10 cellular contexts compared by ENCODE assay signal in the genomic region with DNA sequence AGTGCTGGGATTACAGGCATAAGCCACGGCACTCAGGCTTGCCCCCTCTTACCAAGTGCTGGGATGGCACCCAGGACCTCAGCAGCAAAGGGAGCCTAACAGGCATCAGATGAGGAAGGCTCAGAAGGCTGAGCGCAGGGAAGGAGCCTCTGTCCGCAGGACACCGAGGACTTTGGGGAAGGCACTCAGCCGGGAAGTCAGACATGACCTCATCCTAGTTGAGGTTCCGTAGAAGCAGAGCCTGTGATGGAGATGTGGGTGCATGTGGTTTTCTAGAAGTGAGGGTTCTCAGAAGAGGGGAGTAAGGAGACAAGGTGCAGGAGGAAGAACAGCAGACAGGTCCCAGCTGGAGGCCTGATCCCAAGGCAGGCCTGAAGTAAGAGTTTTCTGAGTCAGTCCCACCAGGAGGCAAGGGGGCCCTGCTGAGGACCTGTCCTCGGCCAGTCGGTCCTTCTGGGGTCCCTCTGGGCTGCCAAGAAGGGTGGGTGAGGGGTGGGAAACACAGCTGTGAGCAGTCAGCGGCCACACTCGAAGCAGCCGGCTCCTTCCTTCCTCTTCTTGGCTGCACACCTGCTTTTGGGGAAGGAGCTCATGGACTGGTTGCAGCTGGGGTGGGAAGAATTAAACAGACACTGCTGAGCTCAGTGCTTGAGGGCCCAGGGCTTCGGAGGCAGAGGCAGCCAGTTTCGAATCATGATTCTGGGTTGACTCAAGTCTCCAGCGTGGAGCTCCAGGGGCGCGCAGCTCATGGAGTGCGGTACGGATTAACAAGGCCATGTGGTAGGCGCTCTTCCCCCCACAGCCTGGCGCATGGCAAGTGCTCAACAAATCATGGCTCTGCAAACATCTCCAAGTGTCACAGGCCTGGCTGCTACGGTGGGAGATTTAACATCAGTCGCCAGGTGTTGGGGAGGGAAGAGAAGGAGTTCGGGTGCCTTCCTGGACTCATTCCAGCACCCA. TPM values are rescaled to one million over a fixed set of nuclear protein-coding genes. Genes with fewer than 3 reads are reported as not detected.
DNase-seq lines count a peak whose midpoint lies in the region; ATAC-seq and TF ChIP-seq lines count a peak whose summit lies in the region.
"Had no signal": no experiment of that assay in that cellular context is flagged by ENCODE, and none has a peak within 500 bp of the region (broad histone marks: within the 10 kb centered on the region; RNA-seq: fewer than 3 reads in every experiment).

No MANE protein-coding gene starts in this region.

- H3K4me1 Mint-ChIP-seq in activated T-cell treated with anti-CD3 and anti-CD28 coated beads, Interleukin-2, amount 50 U/mL, for 72 hours (ENCODE audit: low read depth) = peaks cover 51% of the 10 kb centered on the region
- H3K4me1 Mint-ChIP-seq in activated naive CD8-positive, alpha-beta T cell treated with anti-CD3 and anti-CD28 coated beads, Interleukin-2, amount 50 U/mL, for 24 hours = peaks cover 47% of the 10 kb centered on the region

- peak overlapping the region; percentile 62 for H3K27ac ChIP-seq in lower lobe of right lung

- ATAC-seq in activated T-cell treated with anti-CD3 and anti-CD28 coated beads, Interleukin-2, amount 50 U/mL, for 72 hours (replicated peaks in 1 of 2) = peak; percentile 15 to 55
- ATAC-seq in activated naive CD8-positive, alpha-beta T cell treated with anti-CD3 and anti-CD28 coated beads, Interleukin-2, amount 50 U/mL, for 24 hours = peak; percentile 30
- ATAC-seq in lower lobe of right lung (peak; percentile 42 to 68), GM19035 (IDR thresholded peaks at IDR 0.05; ENCODE audit: unreplicated experiment) (no peak), HG03354 (IDR thresholded peaks at IDR 0.05; ENCODE audit: poor library complexity, severe bottlenecking, unreplicated experiment) (no peak)

- no peaks in the 10 kb centered on the region for H3K36me3 ChIP-seq in lower lobe of right lung

- TF ChIP-seq CTCF in lower lobe of right lung (IDR thresholded peaks at IDR 0.05) = no peak

- intact Hi-C loops in lower lobe of right lung (cut with DNase I) = no loop called here

- DNase-seq in activated T-cell treated with anti-CD3 and anti-CD28 coated beads, Interleukin-2, amount 50 U/mL, for 72 hours = peak in 1 of 2 donors; percentile 7
- DNase-seq in activated T-cell treated with anti-CD3 and anti-CD28 coated beads, Interleukin-2, amount 50 U/mL, for 48 hours = no peak
- DNase-seq in activated naive CD8-positive, alpha-beta T cell treated with anti-CD3 and anti-CD28 coated beads, Interleukin-2, amount 50 U/mL, for 24 hours = no peak
- DNase-seq in lower lobe of right lung (peak; percentile 68), occipital lobe (lab: John Stamatoyannopoulos, UW) (no peak)
- DNase-seq in stimulated activated naive CD4-positive, alpha-beta T cell treated with Interleukin-2 at 50 U/mL for 16 hours (lab: John Stamatoyannopoulos, UW) = no peak
- DNase-seq: SHP77 treated with DMSO at 0.1 percent for 48 hours had no signal

- no peaks in the 10 kb centered on the region for H3K27me3 Mint-ChIP-seq in activated T-cell treated with anti-CD3 and anti-CD28 coated beads, Interleukin-2, amount 50 U/mL, for 72 hours (ENCODE audit: low read depth)
- no peaks in the 10 kb centered on the region for H3K27me3 Mint-ChIP-seq in activated naive CD8-positive, alpha-beta T cell treated with anti-CD3 and anti-CD28 coated beads, Interleukin-2, amount 50 U/mL, for 24 hours

- peak overlapping the region in 1 of 2 donors; percentile 25 for H3K4me3 Mint-ChIP-seq in activated T-cell treated with anti-CD3 and anti-CD28 coated beads, Interleukin-2, amount 50 U/mL, for 72 hours
- peak overlapping the region; percentile 17 for H3K4me3 Mint-ChIP-seq in activated naive CD8-positive, alpha-beta T cell treated with anti-CD3 and anti-CD28 coated beads, Interleukin-2, amount 50 U/mL, for 24 hours
- H3K4me3 Mint-ChIP-seq: GM23338 had no signal

- H3K9me3 ChIP-seq in lower lobe of right lung = no peaks in the 10 kb centered on the region

- H3K9me3 Mint-ChIP-seq in activated T-cell treated with anti-CD3 and anti-CD28 coated beads, Interleukin-2, amount 50 U/mL, for 72 hours = no peaks in the 10 kb centered on the region
- H3K9me3 Mint-ChIP-seq in activated naive CD8-positive, alpha-beta T cell treated with anti-CD3 and anti-CD28 coated beads, Interleukin-2, amount 50 U/mL, for 24 hours = no peaks in the 10 kb centered on the region
- H3K9me3 Mint-ChIP-seq: GM23338 had no signal

- H3K36me3 Mint-ChIP-seq in activated T-cell treated with anti-CD3 and anti-CD28 coated beads, Interleukin-2, amount 50 U/mL, for 72 hours (ENCODE audit: insufficient read depth in 2 of 2) = no peaks in the 10 kb centered on the region
- no peaks in the 10 kb centered on the region for H3K36me3 Mint-ChIP-seq in activated naive CD8-positive, alpha-beta T cell treated with anti-CD3 and anti-CD28 coated beads, Interleukin-2, amount 50 U/mL, for 24 hours (ENCODE audit: low read depth)

- H3K27ac Mint-ChIP-seq in activated T-cell treated with anti-CD3 and anti-CD28 coated beads, Interleukin-2, amount 50 U/mL, for 72 hours = no peak overlapping the region
- H3K27ac Mint-ChIP-seq in activated naive CD8-positive, alpha-beta T cell treated with anti-CD3 and anti-CD28 coated beads, Interleukin-2, amount 50 U/mL, for 24 hours = peak overlapping the region; percentile 36
- H3K27ac Mint-ChIP-seq: GM23338 had no signal

- no peak overlapping the region for H3K4me3 ChIP-seq in lower lobe of right lung
- H3K4me3 ChIP-seq: GM23338 had no signal

- peaks cover 65% of the 10 kb centered on the region for H3K4me1 ChIP-seq in lower lobe of right lung

- no peaks in the 10 kb centered on the region for H3K27me3 ChIP-seq in lower lobe of right lung (ENCODE audit: low read depth)

RNA-seq across cellular contexts. Expression of gene SNN, which starts 38.9 kb away (rescaled TPM):
- 10 to 100 TPM; 10.4 to 11.6 TPM for total RNA-seq in activated T-cell treated with anti-CD3 and anti-CD28 coated beads, Interleukin-2, amount 50 U/mL, for 72 hours
- total RNA-seq in lower lobe of right lung = 25.5 TPM
- 143 TPM for total RNA-seq in occipital lobe

RNA-seq across cellular contexts. Expression of gene LITAF, which starts 42.6 kb away (rescaled TPM):
- 100 to 1,000 TPM; 110 to 137 TPM for total RNA-seq in activated T-cell treated with anti-CD3 and anti-CD28 coated beads, Interleukin-2, amount 50 U/mL, for 72 hours
- total RNA-seq in lower lobe of right lung = 281 TPM
- 13.7 TPM for total RNA-seq in occipital lobe

Comparison
In these comparisons a context has a peak if more than half of its experiments do, and no peak if none do; other contexts are left out.
1. ATAC-seq: peak in activated T-cell treated with anti-CD3 and anti-CD28 coated beads, Interleukin-2, amount 50 U/mL, for 72 hours (2 of 2), activated naive CD8-positive, alpha-beta T cell treated with anti-CD3 and anti-CD28 coated beads, Interleukin-2, amount 50 U/mL, for 24 hours (single experiment) and lower lobe of right lung (2 of 2); none in GM19035 (single experiment) and HG03354 (single experiment).